10 cellular contexts compared by ENCODE assay signal in the genomic region with DNA sequence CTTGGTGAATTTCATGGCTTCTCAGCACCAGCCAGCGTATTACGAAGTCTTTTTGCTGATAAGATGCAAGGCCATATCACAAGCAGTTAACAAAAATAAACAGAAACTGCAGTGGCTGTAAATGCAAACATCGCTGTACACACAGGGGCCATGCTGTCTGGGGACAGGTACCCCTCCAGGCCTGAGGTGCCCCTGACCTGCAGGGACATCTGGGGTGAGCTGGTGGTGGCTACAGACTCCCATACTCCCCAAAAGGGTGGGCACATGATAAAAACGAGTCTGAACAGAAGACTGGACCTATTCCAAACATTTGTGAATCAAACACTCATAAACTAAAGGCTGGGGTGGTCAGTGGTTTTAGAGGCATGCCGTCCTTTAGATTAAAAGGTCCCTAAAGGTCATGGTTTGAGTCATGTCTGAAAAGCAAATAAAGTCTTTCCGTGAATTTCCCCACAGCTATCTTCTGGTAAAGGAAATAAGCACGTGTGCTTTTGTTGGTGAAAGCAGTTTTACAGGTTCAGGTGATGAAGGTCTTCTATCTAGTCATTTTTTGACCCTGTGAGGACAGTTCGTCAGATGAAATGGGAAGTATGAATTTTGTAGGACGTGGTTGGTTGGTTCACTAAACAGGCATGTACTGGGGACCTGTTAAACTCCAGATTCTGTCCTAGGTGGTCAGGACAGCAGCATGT. TPM values are rescaled to one million over a fixed set of nuclear protein-coding genes. Genes with fewer than 3 reads are reported as not detected.
DNase-seq lines count a peak whose midpoint lies in the region; ATAC-seq and TF ChIP-seq lines count a peak whose summit lies in the region.
"Had no signal": no experiment of that assay in that cellular context is flagged by ENCODE, and none has a peak within 500 bp of the region (broad histone marks: within the 10 kb centered on the region; RNA-seq: fewer than 3 reads in every experiment).

No MANE protein-coding gene starts in this region.

- H2AK5ac ChIP-seq in trophoblast cell (ENCODE audit: low read length) = no peak overlapping the region

- H3K27ac ChIP-seq in CD4-positive, CD25-positive, alpha-beta regulatory T cell (ENCODE audit: insufficient read depth, low read length, poor library complexity, severe bottlenecking) = peak overlapping the region; percentile 53
- H3K27ac ChIP-seq in Panc1 (ENCODE audit: low read length) (peak overlapping the region; percentile 14; the same call in 1 of the 2 replicates), trophoblast cell (ENCODE audit: low read depth, low read length) (no peak overlapping the region)

- H2AFZ ChIP-seq in trophoblast cell (ENCODE audit: insufficient read depth, low read length, poor library complexity) = no peak overlapping the region

- intact Hi-C loops in Panc1 (cut with micrococcal nuclease; ENCODE audit: unreplicated experiment) = no loop called here

- no peak overlapping the region for H4K8ac ChIP-seq in trophoblast cell (ENCODE audit: low read depth, low read length)

- H3K4me1 Mint-ChIP-seq in CD4-positive, CD25-positive, alpha-beta regulatory T cell = peaks cover 55 to 96% (median 81%) of the 10 kb centered on the region in 4 donors

- in situ Hi-C loops in Panc1 (cut with HindIII; ENCODE audit: low pct_unique_long_range_greater_than_20kb, low sequenced_read_pairs) = no loop called here

- peak overlapping the region; percentile 58 for H3K4me3 ChIP-seq in CD4-positive, CD25-positive, alpha-beta regulatory T cell (ENCODE audit: low read depth, low read length)
- H3K4me3 ChIP-seq in Panc1 (ENCODE audit: low read depth in 2 of 2, low read length in 2 of 2) = no peak overlapping the region
- H3K4me3 ChIP-seq in fibroblast of the aortic adventitia (ENCODE audit: low read depth, low read length) = no peak overlapping the region
- H3K4me3 ChIP-seq in trophoblast cell (ENCODE audit: low read depth, low read length) = no peak overlapping the region

- no peak overlapping the region for H2BK12ac ChIP-seq in trophoblast cell (ENCODE audit: low read length)

- H3K4me1 ChIP-seq in CD4-positive, CD25-positive, alpha-beta regulatory T cell (ENCODE audit: control insufficient read depth, insufficient read depth, low read length, poor library complexity, severe bottlenecking) = peaks cover 91% of the 10 kb centered on the region
- H3K4me1 ChIP-seq in Panc1 (ENCODE audit: control insufficient read depth, insufficient read depth, low read length) (peaks cover 14% of the 10 kb centered on the region), trophoblast cell (ENCODE audit: control insufficient read depth in 1 of 2, insufficient read depth in 2 of 2, low read length in 2 of 2) (no peaks in the 10 kb centered on the region)

- H3K27ac Mint-ChIP-seq in CD4-positive, CD25-positive, alpha-beta regulatory T cell = peak overlapping the region; percentile 74 to 83 (median 82)

- H3K4me3 Mint-ChIP-seq in CD4-positive, CD25-positive, alpha-beta regulatory T cell = peak overlapping the region; percentile 15 to 61 (median 42)

- no peak overlapping the region for H3K23ac ChIP-seq in trophoblast cell (ENCODE audit: low read length)

- no peak for ATAC-seq in CD4-positive, CD25-positive, alpha-beta regulatory T cell (ENCODE audit: low read depth in 2 of 2)
- peak; percentile 46 for ATAC-seq in GM21381 (IDR thresholded peaks at IDR 0.05; ENCODE audit: unreplicated experiment)
- ATAC-seq in Panc1 = peak; percentile 74

- no peaks in the 10 kb centered on the region for H3K27me3 ChIP-seq in CD4-positive, CD25-positive, alpha-beta regulatory T cell (ENCODE audit: control insufficient read depth, insufficient read depth, low read length)
- H3K27me3 ChIP-seq in Panc1 (ENCODE audit: control insufficient read depth, insufficient read depth, low read length) (no peaks in the 10 kb centered on the region), trophoblast cell (ENCODE audit: insufficient read depth, low read length) (no peaks in the 10 kb centered on the region)

- no peaks in the 10 kb centered on the region for H3K27me3 Mint-ChIP-seq in CD4-positive, CD25-positive, alpha-beta regulatory T cell

- H3K4me2 ChIP-seq in trophoblast cell (ENCODE audit: low read length) = no peak overlapping the region

- no peaks in the 10 kb centered on the region for H3K79me2 ChIP-seq in trophoblast cell (ENCODE audit: control insufficient read depth, insufficient read depth, low read length, poor library complexity)

- H2BK5ac ChIP-seq in trophoblast cell (ENCODE audit: low read depth, low read length, poor library complexity) = no peak overlapping the region

- H3K36me3 Mint-ChIP-seq in CD4-positive, CD25-positive, alpha-beta regulatory T cell = peaks cover 2% of the 10 kb centered on the region

- POLR2A ChIA-PET in Panc1 (lab: Charles Lee) = no interaction called here

- no peak overlapping the region for H4K91ac ChIP-seq in trophoblast cell (ENCODE audit: low read depth, low read length)

- peaks cover 11% of the 10 kb centered on the region for H3K36me3 ChIP-seq in CD4-positive, CD25-positive, alpha-beta regulatory T cell (ENCODE audit: control insufficient read depth, insufficient read depth, low read length)
- H3K36me3 ChIP-seq in Panc1 (ENCODE audit: control insufficient read depth, insufficient read depth, low read length) (no peaks in the 10 kb centered on the region), trophoblast cell (ENCODE audit: control insufficient read depth in 1 of 2, insufficient read depth in 2 of 2, low read length in 2 of 2) (no peaks in the 10 kb centered on the region)

- H3K79me1 ChIP-seq in trophoblast cell (ENCODE audit: low read length) = no peaks in the 10 kb centered on the region

- CTCF ChIA-PET in Panc1 (lab: Charles Lee) = no interaction called here

- H3K9me3 Mint-ChIP-seq in CD4-positive, CD25-positive, alpha-beta regulatory T cell = no peaks in the 10 kb centered on the region

- no peaks in the 10 kb centered on the region for H3K9me3 ChIP-seq in CD4-positive, CD25-positive, alpha-beta regulatory T cell (ENCODE audit: control insufficient read depth in 2 of 2, low read length in 2 of 2)
- H3K9me3 ChIP-seq in Panc1 (ENCODE audit: control insufficient read depth, insufficient read depth, low read depth, low read length) (no peaks in the 10 kb centered on the region), trophoblast cell (ENCODE audit: insufficient read depth, low read depth, low read length) (no peaks in the 10 kb centered on the region)

- no peak overlapping the region for H3K18ac ChIP-seq in trophoblast cell (ENCODE audit: low read length)

- no peak overlapping the region for H3K14ac ChIP-seq in trophoblast cell (ENCODE audit: low read length)

- no CpG with 5 or more reads among the region's 9 CpGs for WGBS in trophoblast cell (ENCODE audit: extremely low coverage, insufficient coverage, insufficient read length)

- DNase-seq in CD4-positive, CD25-positive, alpha-beta regulatory T cell = peak in 1 of 3 donors; percentile 26
- DNase-seq in Panc1 (ENCODE audit: low read depth, low spot score) (no peak), fibroblast of the aortic adventitia (ENCODE audit: low read depth) (peak; percentile 44), middle frontal gyrus (ENCODE audit: extremely low spot score, low spot score) (no peak), NCI-H146 treated with DMSO at 0.1 percent for 48 hours (lab: John Stamatoyannopoulos, UW; ENCODE audit: unreplicated experiment) (no peak), trophoblast cell (no peak)
- DNase-seq in central memory CD4-positive, alpha-beta T cell = no peak
- DNase-seq: C1 segment of cervical spinal cord, MV-4-11 had no signal

- H4K12ac ChIP-seq in trophoblast cell (ENCODE audit: low read depth, low read length) = no peak overlapping the region

- no peak overlapping the region for H3K9ac ChIP-seq in trophoblast cell (ENCODE audit: low read length)

- TF ChIP-seq CTCF in Panc1 (IDR thresholded peaks at IDR 0.05) = no peak
- no peak for TF ChIP-seq CTCF in fibroblast of the aortic adventitia (IDR thresholded peaks at IDR 0.05; ENCODE audit: insufficient read depth, low read length)

- no peak overlapping the region for H2BK120ac ChIP-seq in trophoblast cell (ENCODE audit: insufficient read depth, low read length, poor library complexity)

- no peak overlapping the region for H3K4ac ChIP-seq in trophoblast cell (ENCODE audit: low read depth, low read length)

- BruUV-seq in Panc1 (replicated peaks; lab: Mats Ljungman, UMichigan) = no TSS peak

RNA-seq across cellular contexts. Expression of a gene that starts 36.8 kb away (rescaled TPM):
- total RNA-seq in CD4-positive, CD25-positive, alpha-beta regulatory T cell = 274 TPM
- polyA plus RNA-seq in CD4-positive, CD25-positive, alpha-beta regulatory T cell = 100 to 1,000 TPM; 109 to 206 (median 167) TPM
- total RNA-seq in Panc1 (2021; ENCODE audit: unreplicated experiment) (14.8 TPM), fibroblast of the aortic adventitia (ENCODE audit: low replicate concordance) (51.8 and 59.4 TPM in 2 replicates)
- 2.6 TPM for polyA plus RNA-seq in Panc1 (2012; ENCODE audit: insufficient read length)
- polyA plus RNA-seq in trophoblast cell (2013) = 8.6 and 8.8 TPM in 2 replicates

Comparison
In these comparisons a context has a peak if more than half of its experiments do, and no peak if none do; other contexts are left out.
1. ATAC-seq: peak in GM21381 (single experiment) and Panc1 (single experiment); none in CD4-positive, CD25-positive, alpha-beta regulatory T cell (0 of 2).